20 cellular contexts compared by ENCODE assay signal in genomic region chr22:42769238-42769573, GRCh38. TPM values are rescaled to one million over a fixed set of nuclear protein-coding genes. Genes with fewer than 3 reads are reported as not detected.
DNase-seq lines count a peak whose midpoint lies in the region; ATAC-seq and TF ChIP-seq lines count a peak whose summit lies in the region.
"Had no signal": no experiment of that assay in that cellular context is flagged by ENCODE, and none has a peak within 500 bp of the region (broad histone marks: within the 10 kb centered on the region; RNA-seq: fewer than 3 reads in every experiment).

No MANE protein-coding gene starts in this region.

- H3K4me3 ChIP-seq in DOHH2 (ENCODE audit: low read length): peak overlapping the region; percentile 65; the same call in 1 of the 2 replicates
- H3K4me3 ChIP-seq in OCI-LY1 (ENCODE audit: low read depth, low read length, poor library complexity, severe bottlenecking): no peak overlapping the region
- no peak overlapping the region for H3K4me3 ChIP-seq in vagina
- H3K4me3 ChIP-seq: GM23338, suprapubic skin had no signal

- H3K4me1 ChIP-seq in DOHH2 (ENCODE audit: control insufficient read depth, low read length): peaks cover 71% of the 10 kb centered on the region
- peaks cover 32% of the 10 kb centered on the region for H3K4me1 ChIP-seq in OCI-LY1 (ENCODE audit: insufficient read depth, low read length, severe bottlenecking)
- peaks cover 9% of the 10 kb centered on the region for H3K4me1 ChIP-seq in vagina

- H3K9me2 ChIP-seq in DOHH2 (replicated peaks; ENCODE audit: control insufficient read depth, low read length) (no peaks in the 10 kb centered on the region), OCI-LY1 (ENCODE audit: low read depth, low read length) (no peaks in the 10 kb centered on the region)

- TF ChIP-seq CTCF in DOHH2 (IDR thresholded peaks at IDR 0.05; ENCODE audit: low read depth, low read length, poor library complexity, severe bottlenecking) (no peak), OCI-LY1 (IDR thresholded peaks at IDR 0.05; ENCODE audit: low read length) (no peak), vagina (IDR thresholded peaks at IDR 0.05) (no peak)

- H3K27ac ChIP-seq in DOHH2 (ENCODE audit: low read depth, low read length): peak overlapping the region; percentile 56
- no peak overlapping the region for H3K27ac ChIP-seq in OCI-LY1 (ENCODE audit: low read depth, low read length, poor library complexity, severe bottlenecking)
- H3K27ac ChIP-seq in vagina: peak overlapping the region; percentile 65
- H3K27ac ChIP-seq: KMS-11, suprapubic skin had no signal

- H3K27me3 ChIP-seq in DOHH2 (ENCODE audit: control insufficient read depth, low read length) (no peaks in the 10 kb centered on the region), OCI-LY1 (ENCODE audit: insufficient read depth, low read length) (no peaks in the 10 kb centered on the region; the same call in 1 of the 2 replicates), vagina (no peaks in the 10 kb centered on the region)
- H3K27me3 ChIP-seq: suprapubic skin had no signal

- H3K4me3 Mint-ChIP-seq in memory B cell: peak overlapping the region; percentile 63
- no peak overlapping the region for H3K4me3 Mint-ChIP-seq in activated T-cell treated with anti-CD3 and anti-CD28 coated beads, Interleukin-2, amount 50 U/mL, for 24 hours
- H3K4me3 Mint-ChIP-seq: activated CD8-positive, alpha-beta T cell treated with anti-CD3 and anti-CD28 coated beads for 36 hours; GM23338 had no signal

- H3K4me2 ChIP-seq in DOHH2 (ENCODE audit: low read length): peak overlapping the region; percentile 78
- H3K4me2 ChIP-seq in OCI-LY1 (ENCODE audit: low read length): peak overlapping the region; percentile 26; the same call in 1 of the 2 replicates
- H3K4me2 ChIP-seq: GM23338, KMS-11 had no signal

- ATAC-seq in memory B cell (ENCODE audit: low read depth) (no peak), HG02973 (IDR thresholded peaks at IDR 0.05; ENCODE audit: unreplicated experiment) (no peak)
- ATAC-seq: activated CD8-positive, alpha-beta T cell treated with anti-CD3 and anti-CD28 coated beads for 36 hours; GM23338 had no signal

- TF ChIP-seq POLR2A in vagina (IDR thresholded peaks at IDR 0.05): no peak

- H4K20me1 ChIP-seq in DOHH2 (ENCODE audit: control insufficient read depth, insufficient read depth, low read depth, low read length) (no peaks in the 10 kb centered on the region), OCI-LY1 (ENCODE audit: insufficient read depth, low read length) (no peaks in the 10 kb centered on the region)

- H3K9ac ChIP-seq in OCI-LY1 (ENCODE audit: low read length): no peak overlapping the region
- H3K9ac ChIP-seq: KMS-11 had no signal

- H3K79me2 ChIP-seq in DOHH2 (ENCODE audit: control insufficient read depth, low read length): no peaks in the 10 kb centered on the region
- H3K79me2 ChIP-seq in OCI-LY1 (ENCODE audit: insufficient read depth, low read length): no peaks in the 10 kb centered on the region

- H3K27ac Mint-ChIP-seq in memory B cell: peak overlapping the region; percentile 77
- no peak overlapping the region for H3K27ac Mint-ChIP-seq in activated T-cell treated with anti-CD3 and anti-CD28 coated beads, Interleukin-2, amount 50 U/mL, for 24 hours
- H3K27ac Mint-ChIP-seq: activated CD8-positive, alpha-beta T cell treated with anti-CD3 and anti-CD28 coated beads for 36 hours; GM23338 had no signal

- peaks cover 27% of the 10 kb centered on the region for H3K4me1 Mint-ChIP-seq in memory B cell
- no peaks in the 10 kb centered on the region for H3K4me1 Mint-ChIP-seq in activated T-cell treated with anti-CD3 and anti-CD28 coated beads, Interleukin-2, amount 50 U/mL, for 24 hours (ENCODE audit: low read depth)

- intact Hi-C loops in vagina (cut with DNase I): no loop called here

- H3F3A ChIP-seq in DOHH2 (ENCODE audit: control insufficient read depth, insufficient read depth) (peaks cover 12% of the 10 kb centered on the region), OCI-LY1 (ENCODE audit: insufficient read depth, low read length) (no peaks in the 10 kb centered on the region)

- H3K9me3 Mint-ChIP-seq in memory B cell: no peaks in the 10 kb centered on the region
- no peaks in the 10 kb centered on the region for H3K9me3 Mint-ChIP-seq in activated T-cell treated with anti-CD3 and anti-CD28 coated beads, Interleukin-2, amount 50 U/mL, for 24 hours
- H3K9me3 Mint-ChIP-seq: activated CD8-positive, alpha-beta T cell treated with anti-CD3 and anti-CD28 coated beads for 36 hours; GM23338 had no signal

- H3K9me3 ChIP-seq in DOHH2 (ENCODE audit: control insufficient read depth, insufficient read depth, low read length) (no peaks in the 10 kb centered on the region), OCI-LY1 (ENCODE audit: low read length) (no peaks in the 10 kb centered on the region), vagina (no peaks in the 10 kb centered on the region)
- H3K9me3 ChIP-seq: suprapubic skin had no signal

- no peak for DNase-seq in memory B cell (ENCODE audit: low spot score in 2 of 2)
- no peak for DNase-seq in vagina (ENCODE audit: extremely low spot score in 2 of 2)
- DNase-seq in activated T-cell treated with anti-CD3 and anti-CD28 coated beads, Interleukin-2, amount 50 U/mL, for 24 hours: no peak
- DNase-seq in ecto neural progenitor cell (ENCODE audit: low spot score): no peak
- DNase-seq: activated CD8-positive, alpha-beta T cell treated with anti-CD3 and anti-CD28 coated beads for 36 hours; activated naive CD4-positive, alpha-beta T cell treated with Interleukin-2 at 50 U/mL for 16 hours; activated T-cell treated with anti-CD3 and anti-CD28 coated beads, Interleukin-2, amount 50 U/mL, for 1 hour; AML-193; DND-41; glutamatergic neuron; midbrain; NCI-H1694; NCI-H69; SW 1271 had no signal

- H3K27me3 Mint-ChIP-seq in memory B cell: peaks cover 4% of the 10 kb centered on the region
- peaks cover 14% of the 10 kb centered on the region for H3K27me3 Mint-ChIP-seq in activated T-cell treated with anti-CD3 and anti-CD28 coated beads, Interleukin-2, amount 50 U/mL, for 24 hours
- H3K27me3 Mint-ChIP-seq: activated CD8-positive, alpha-beta T cell treated with anti-CD3 and anti-CD28 coated beads for 36 hours had no signal

- H3K36me3 ChIP-seq in DOHH2 (ENCODE audit: control insufficient read depth, low read length) (no peaks in the 10 kb centered on the region), OCI-LY1 (ENCODE audit: insufficient read depth, low read length) (no peaks in the 10 kb centered on the region), vagina (no peaks in the 10 kb centered on the region)
- H3K36me3 ChIP-seq: suprapubic skin had no signal

- no peaks in the 10 kb centered on the region for H3K36me3 Mint-ChIP-seq in memory B cell
- H3K36me3 Mint-ChIP-seq in activated T-cell treated with anti-CD3 and anti-CD28 coated beads, Interleukin-2, amount 50 U/mL, for 24 hours (ENCODE audit: low read depth): no peaks in the 10 kb centered on the region

- H2AFZ ChIP-seq in OCI-LY1 (ENCODE audit: low read length): no peak overlapping the region

RNA-seq across cellular contexts. Expression of gene A4GALT, which starts 48.5 kb away (rescaled TPM):
- total RNA-seq in vagina: 35.6 TPM
